Comparison of ENCODE assay signal across 8 cellular contexts in the genomic region with DNA sequence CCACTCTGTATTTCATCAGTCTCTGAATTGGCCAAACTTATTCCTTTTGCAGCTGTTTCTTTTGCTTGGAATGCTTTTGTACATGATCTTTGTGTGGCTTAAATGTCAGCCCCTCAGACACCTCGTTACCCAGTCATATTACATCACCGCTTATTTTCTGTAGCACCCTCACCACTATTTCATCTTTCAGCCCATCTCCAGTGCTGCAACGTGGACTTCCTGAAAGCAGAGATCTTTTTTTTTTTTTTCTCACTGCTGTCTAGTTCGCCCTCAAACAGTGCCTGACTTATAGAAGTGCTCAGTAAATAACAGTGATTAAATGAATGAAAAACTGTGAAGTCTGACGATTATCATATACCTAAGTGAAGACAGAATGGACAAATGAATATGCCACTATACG. TPM values are rescaled to one million over a fixed set of nuclear protein-coding genes. Genes with fewer than 3 reads are reported as not detected.
DNase-seq lines count a peak whose midpoint lies in the region; ATAC-seq and TF ChIP-seq lines count a peak whose summit lies in the region.

No MANE protein-coding gene starts in this region.

- H3K4me3 Mint-ChIP-seq in activated naive CD8-positive, alpha-beta T cell = peak overlapping the region; percentile 87

- no peaks in the 10 kb centered on the region for H3K9me3 Mint-ChIP-seq in activated naive CD8-positive, alpha-beta T cell (ENCODE audit: low read depth)

- H3K27ac ChIP-seq in cardiac muscle cell = no peak overlapping the region
- H3K27ac ChIP-seq in left lung = peak overlapping the region; percentile 90 to 93
- H3K27ac ChIP-seq in upper lobe of right lung = peak overlapping the region; percentile 95

- ATAC-seq in Right ventricle myocardium superior (ENCODE audit: poor library complexity) (no peak), left lung (peak; percentile 3), upper lobe of right lung (no peak)

- H3K4me1 Mint-ChIP-seq in activated naive CD8-positive, alpha-beta T cell (ENCODE audit: low read depth) = peaks cover 47% of the 10 kb centered on the region

- H3K27me3 ChIP-seq in cardiac muscle cell (no peaks in the 10 kb centered on the region), left lung (no peaks in the 10 kb centered on the region), upper lobe of right lung (no peaks in the 10 kb centered on the region)

- peaks cover 3% of the 10 kb centered on the region for H3K36me3 Mint-ChIP-seq in activated naive CD8-positive, alpha-beta T cell

- peak in 1 of 2 donors; percentile 50 for DNase-seq in cardiac muscle cell (ENCODE audit: low read depth in 1 of 2, low spot score in 1 of 2)
- DNase-seq in Right ventricle myocardium superior = no peak
- DNase-seq in left lung = no peak
- DNase-seq in upper lobe of right lung = no peak
- no peak for DNase-seq in SW480 (ENCODE audit: low spot score)
- DNase-seq in GM13976 (ENCODE audit: low spot score) = no peak
- no peak for DNase-seq in kidney tubule cell (ENCODE audit: low spot score)

- no peaks in the 10 kb centered on the region for H3K9me3 ChIP-seq in cardiac muscle cell (ENCODE audit: low read depth)
- no peaks in the 10 kb centered on the region for H3K9me3 ChIP-seq in left lung
- H3K9me3 ChIP-seq in upper lobe of right lung = no peaks in the 10 kb centered on the region

- TF ChIP-seq CTCF in cardiac muscle cell (IDR thresholded peaks at IDR 0.05; ENCODE audit: low read depth, low read length) = no peak
- TF ChIP-seq CTCF in left lung (IDR thresholded peaks at IDR 0.05) = no peak
- no peak for TF ChIP-seq CTCF in upper lobe of right lung (IDR thresholded peaks at IDR 0.05)
- no peak for TF ChIP-seq CTCF in GM13976 (IDR thresholded peaks at IDR 0.05; ENCODE audit: borderline replicate concordance, control extremely low read depth, extremely low read depth, insufficient read depth, missing control alignments)

- H3K27me3 Mint-ChIP-seq in activated naive CD8-positive, alpha-beta T cell = no peaks in the 10 kb centered on the region

- H3K27ac Mint-ChIP-seq in activated naive CD8-positive, alpha-beta T cell = peak overlapping the region; percentile 85

- in situ Hi-C loops in GM13976 (cut with MboI; ENCODE audit: low sequenced_read_pairs, unreplicated experiment) = no loop called here

- H3K4me3 ChIP-seq in cardiac muscle cell (peak overlapping the region; percentile 90), left lung (peak overlapping the region; percentile 70 to 79), upper lobe of right lung (peak overlapping the region; percentile 86)

- peaks cover 12% of the 10 kb centered on the region for H3K4me1 ChIP-seq in cardiac muscle cell (ENCODE audit: low read depth)
- H3K4me1 ChIP-seq in left lung = peaks cover 15 to 51% of the 10 kb centered on the region in 2 donors
- H3K4me1 ChIP-seq in upper lobe of right lung = peaks cover 24% of the 10 kb centered on the region

- intact Hi-C loops in Right ventricle myocardium superior (cut with DNase I) = no loop called here
- intact Hi-C loops in left lung (cut with DNase I) = no loop called here
- intact Hi-C loops in upper lobe of right lung (cut with DNase I) = no loop called here

- H3K36me3 ChIP-seq in cardiac muscle cell (peaks cover 1% of the 10 kb centered on the region), left lung (peaks cover 0 to 28% of the 10 kb centered on the region in 2 donors), upper lobe of right lung (peaks cover 25% of the 10 kb centered on the region)

RNA-seq across cellular contexts. Expression of a gene that starts 0.8 kb away (rescaled TPM):
- total RNA-seq in cardiac muscle cell (22.8 and 43.9 TPM in 2 replicates), Right ventricle myocardium superior (23.1 TPM), left lung (10 to 100 TPM; 25.1 to 33.0 TPM), upper lobe of right lung (19.4 TPM)
- 51.5 and 80.6 TPM in 2 replicates for polyA plus RNA-seq in cardiac muscle cell

RNA-seq across cellular contexts. Expression of a gene that starts 8.0 kb away (rescaled TPM):
- total RNA-seq in cardiac muscle cell (34.2 and 45.4 TPM in 2 replicates), Right ventricle myocardium superior (10.2 TPM), left lung (10 to 100 TPM; 19.6 to 23.2 TPM), upper lobe of right lung (25.8 TPM)
- 61.8 and 66.2 TPM in 2 replicates for polyA plus RNA-seq in cardiac muscle cell

RNA-seq across cellular contexts. Expression of a gene that starts 8.2 kb away (rescaled TPM):
- 29.5 and 32.3 TPM in 2 replicates for total RNA-seq in cardiac muscle cell
- polyA plus RNA-seq in cardiac muscle cell = 67.9 and 80.7 TPM in 2 replicates
- total RNA-seq in Right ventricle myocardium superior = 81.4 TPM
- 10 to 100 TPM; 78.6 to 82.8 TPM for total RNA-seq in left lung
- 89.4 TPM for total RNA-seq in upper lobe of right lung

RNA-seq across cellular contexts. Expression of a gene that starts 9.0 kb away (rescaled TPM):
- total RNA-seq in cardiac muscle cell = 3.1 and 5.3 TPM in 2 replicates
- polyA plus RNA-seq in cardiac muscle cell = 6.6 and 24.8 TPM in 2 replicates
- 12.0 TPM for total RNA-seq in Right ventricle myocardium superior
- total RNA-seq in left lung = 10 to 100 TPM; 10.6 to 16.8 TPM
- 21.4 TPM for total RNA-seq in upper lobe of right lung
